Comparison of ENCODE assay signal across 21 cellular contexts in genomic region chr13:98847780-98848179, GRCh38.
A peak's percentile ranks its signal among the peaks of the same experiment; 100 is the strongest.
DNase-seq lines count a peak whose midpoint lies in the region; ATAC-seq and TF ChIP-seq lines count a peak whose summit lies in the region.
"Had no signal": no experiment of that assay in that cellular context is flagged by ENCODE, and none has a peak within 500 bp of the region (broad histone marks: within the 10 kb centered on the region; RNA-seq: fewer than 3 reads in every experiment).

No MANE protein-coding gene starts in this region.

- no peaks in the 10 kb centered on the region for H3K9me3 Mint-ChIP-seq in WTC11
- H3K9me3 Mint-ChIP-seq: activated CD4-positive, alpha-beta memory T cell treated with anti-CD3 and anti-CD28 coated beads, Interleukin-2, amount 10 ng/mL, durations not matched to agents 7 days and 5 days; activated naive CD8-positive, alpha-beta T cell treated with anti-CD3 and anti-CD28 coated beads for 36 hours; activated T-cell treated with anti-CD3 and anti-CD28 coated beads, Interleukin-2, amount 50 U/mL, for 24 hours; dendritic cell treated with granulocyte-macrophage colony-stimulating factor and Interleukin-4, amounts not matched to agents 40 ng/mL and 50 ng/mL, for 4 days; nephron had no signal

- DNase-seq in CMK (ENCODE audit: low read depth), result peak; percentile 14
- peak; percentile 6 to 39 for DNase-seq in HL-60 (ENCODE audit: low read depth in 1 of 2, low spot score in 1 of 2)
- peak; percentile 68 for DNase-seq in WTC11 (ENCODE audit: low spot score)
- DNase-seq in iPS-NIHi11 (ENCODE audit: low spot score), result peak; percentile 72
- no peak for DNase-seq in spleen
- DNase-seq: activated CD4-positive, alpha-beta memory T cell treated with anti-CD3 and anti-CD28 coated beads, Interleukin-2, amount 10 ng/mL, durations not matched to agents 7 days and 5 days; activated naive CD8-positive, alpha-beta T cell treated with anti-CD3 and anti-CD28 coated beads for 36 hours; activated T-cell treated with anti-CD3 and anti-CD28 coated beads, Interleukin-2, amount 50 U/mL, for 24 hours; brain microvascular endothelial cell; erythroblast; mesenchymal stem cell; NCI-H187; small intestine; stimulated activated CD4-positive, alpha-beta T cell treated with anti-CD3 and anti-CD28 coated beads, Interleukin-4, amount 100 ng/mL, for 4 hours; substantia nigra had no signal

- peaks cover 0 to 61% (median 13%) of the 10 kb centered on the region in 6 donors for H3K36me3 ChIP-seq in spleen
- H3K36me3 ChIP-seq: brain microvascular endothelial cell had no signal

- no peaks in the 10 kb centered on the region for H3K9me3 ChIP-seq in spleen
- H3K9me3 ChIP-seq: vagina had no signal

- TF ChIP-seq POLR2A in spleen (IDR thresholded peaks at IDR 0.05), result no peak

- intact Hi-C loops in spleen (cut with DNase I; ENCODE audit: low total_unique reads), result loop anchor here (10.0 kb wide), 1 partner anchor 187 kb away; no protein-coding TSS in a partner anchor

- ATAC-seq in WTC11, result peak; percentile 95
- no peak for ATAC-seq in GM18907 (IDR thresholded peaks at IDR 0.05; ENCODE audit: unreplicated experiment)
- ATAC-seq in HG02884 (IDR thresholded peaks at IDR 0.05; ENCODE audit: unreplicated experiment), result no peak

- no peaks in the 10 kb centered on the region for H3K4me1 ChIP-seq in spleen
- H3K4me1 ChIP-seq: vagina had no signal

- no peaks in the 10 kb centered on the region for H3K27me3 Mint-ChIP-seq in WTC11 (ENCODE audit: low read depth)
- H3K27me3 Mint-ChIP-seq: activated CD4-positive, alpha-beta memory T cell treated with anti-CD3 and anti-CD28 coated beads, Interleukin-2, amount 10 ng/mL, durations not matched to agents 7 days and 5 days; activated naive CD8-positive, alpha-beta T cell treated with anti-CD3 and anti-CD28 coated beads for 36 hours; activated T-cell treated with anti-CD3 and anti-CD28 coated beads, Interleukin-2, amount 50 U/mL, for 24 hours had no signal

- peaks cover 6% of the 10 kb centered on the region for H3K27me3 ChIP-seq in HL-60 (ENCODE audit: insufficient read depth, poor library complexity, severe bottlenecking)
- H3K27me3 ChIP-seq in spleen (replicated peaks in 1 of 7), result no peaks in the 10 kb centered on the region
- H3K27me3 ChIP-seq: brain microvascular endothelial cell, vagina had no signal

- POLR2A ChIA-PET in WTC11 (lab: Charles Lee), result no interaction called here

- no peak overlapping the region for H3K27ac ChIP-seq in HL-60 (replicated peaks)
- no peak overlapping the region for H3K27ac ChIP-seq in spleen
- H3K27ac ChIP-seq: brain microvascular endothelial cell, vagina, VCaP had no signal

- peaks cover 10% of the 10 kb centered on the region for H3K4me1 Mint-ChIP-seq in WTC11

- no peak overlapping the region for H3K4me3 ChIP-seq in HL-60 (replicated peaks; ENCODE audit: insufficient read depth, low read length)
- H3K4me3 ChIP-seq in spleen, result no peak overlapping the region
- H3K4me3 ChIP-seq: vagina had no signal

- WGBS in spleen, 5 donors, result 70 to 82% (median 78%) methylated on average over 5 of the region's 5 CpGs

- H3K27ac Mint-ChIP-seq in WTC11, result peak overlapping the region; percentile 4; the same call in 1 of the 2 replicates
- H3K27ac Mint-ChIP-seq: activated CD4-positive, alpha-beta memory T cell treated with anti-CD3 and anti-CD28 coated beads, Interleukin-2, amount 10 ng/mL, durations not matched to agents 7 days and 5 days; activated naive CD8-positive, alpha-beta T cell treated with anti-CD3 and anti-CD28 coated beads for 36 hours; activated T-cell treated with anti-CD3 and anti-CD28 coated beads, Interleukin-2, amount 50 U/mL, for 24 hours; dendritic cell treated with granulocyte-macrophage colony-stimulating factor and Interleukin-4, amounts not matched to agents 40 ng/mL and 50 ng/mL, for 4 days; nephron had no signal

- CTCF ChIA-PET in WTC11 (lab: Charles Lee), result no interaction called here

- TF ChIP-seq CTCF in HL-60 (IDR thresholded peaks at IDR 0.05; ENCODE audit: insufficient read depth, low read length), result no peak
- TF ChIP-seq CTCF in WTC11 (IDR thresholded peaks at IDR 0.05), result no peak
- no peak for TF ChIP-seq CTCF in spleen (IDR thresholded peaks at IDR 0.05 in 8 of 11, conservative IDR thresholded peaks at IDR 0.05 in 3 of 11)

- H3K4me3 Mint-ChIP-seq in WTC11, result no peak overlapping the region
- H3K4me3 Mint-ChIP-seq: activated CD4-positive, alpha-beta memory T cell treated with anti-CD3 and anti-CD28 coated beads, Interleukin-2, amount 10 ng/mL, durations not matched to agents 7 days and 5 days; activated naive CD8-positive, alpha-beta T cell treated with anti-CD3 and anti-CD28 coated beads for 36 hours; activated T-cell treated with anti-CD3 and anti-CD28 coated beads, Interleukin-2, amount 50 U/mL, for 24 hours; dendritic cell treated with granulocyte-macrophage colony-stimulating factor and Interleukin-4, amounts not matched to agents 40 ng/mL and 50 ng/mL, for 4 days; nephron had no signal

- H3K36me3 Mint-ChIP-seq in WTC11, result no peaks in the 10 kb centered on the region

TF ChIP-seq in WTC11, 78 proteins besides CTCF, POLR2A, EP300 and RAD21:
- TF ChIP-seq IRF1 (CRISPR knock-in tag; IDR thresholded peaks at IDR 0.05) (no peak), ZBTB21 (CRISPR knock-in tag; IDR thresholded peaks at IDR 0.05; ENCODE audit: borderline replicate concordance) (no peak), RORB (CRISPR knock-in tag; IDR thresholded peaks at IDR 0.05) (no peak), TEAD1 (CRISPR knock-in tag; IDR thresholded peaks at IDR 0.05) (no peak), ATF2 (CRISPR knock-in tag; IDR thresholded peaks at IDR 0.05; ENCODE audit: borderline replicate concordance, low read depth) (no peak), ZNF671 (CRISPR knock-in tag; IDR thresholded peaks at IDR 0.05) (no peak), PREB (CRISPR knock-in tag; IDR thresholded peaks at IDR 0.05; ENCODE audit: borderline replicate concordance) (no peak), CDX4 (CRISPR knock-in tag; IDR thresholded peaks at IDR 0.05; ENCODE audit: borderline replicate concordance) (no peak), NFYB (CRISPR knock-in tag; conservative IDR thresholded peaks at IDR 0.05; ENCODE audit: low read depth) (no peak), TCF7 (CRISPR knock-in tag; IDR thresholded peaks at IDR 0.05; ENCODE audit: low read depth) (no peak), SMAD4 (CRISPR knock-in tag; IDR thresholded peaks at IDR 0.05) (no peak), ZNF416 (CRISPR knock-in tag; IDR thresholded peaks at IDR 0.05) (no peak), NR1H2 (CRISPR knock-in tag; IDR thresholded peaks at IDR 0.05) (no peak), ETV6 (CRISPR knock-in tag; IDR thresholded peaks at IDR 0.05) (no peak), GRHL2 (CRISPR knock-in tag; IDR thresholded peaks at IDR 0.05; ENCODE audit: insufficient replicate concordance, severe bottlenecking) (no peak)
TF ChIP-seq in WTC11: peak in this region for 0.
